10 cellular contexts compared by ENCODE assay signal in genomic region chr6:144341831-144342527, GRCh38. TPM values are rescaled to one million over a fixed set of nuclear protein-coding genes. Genes with fewer than 3 reads are reported as not detected.
DNase-seq lines count a peak whose midpoint lies in the region; ATAC-seq, FAIRE-seq and TF ChIP-seq lines count a peak whose summit lies in the region.
"Had no signal": no experiment of that assay in that cellular context is flagged by ENCODE, and none has a peak within 500 bp of the region (broad histone marks: within the 10 kb centered on the region; RNA-seq: fewer than 3 reads in every experiment).

No MANE protein-coding gene starts in this region.

- POLR2A ChIA-PET in CD4-positive, alpha-beta memory T cell (lab: Charles Lee; ENCODE audit: partially characterized antibody) = interaction anchor here (0.7 to 5.7 kb wide), 5 partner anchors 7 to 140 kb away, joined by 3 to 49 read pairs (median 4); no protein-coding TSS in a partner anchor
- POLR2A ChIA-PET in OCI-LY7 (lab: Charles Lee) = interaction anchor here (0.7 to 1.0 kb wide), 3 partner anchors 12 to 127 kb away, joined by 3 to 5 read pairs (median 3); no protein-coding TSS in a partner anchor
- POLR2A ChIA-PET in HepG2 (lab: Yijun Ruan, JAX) = no interaction called here

- no peak for FAIRE-seq in HepG2 (lab: Jason Lieb, UNC)

- H3K27ac ChIP-seq in CD4-positive, alpha-beta memory T cell (ENCODE audit: low read depth, low read length) = no peak overlapping the region
- H3K27ac ChIP-seq in OCI-LY7 (ENCODE audit: low read depth, low read length, poor library complexity, severe bottlenecking) = peak overlapping the region; percentile 18
- peak overlapping the region; percentile 56 for H3K27ac ChIP-seq in HepG2 (ENCODE audit: extremely low read length, insufficient read depth, low read length)

- ATAC-seq in GM21825 (IDR thresholded peaks at IDR 0.05; ENCODE audit: unreplicated experiment) (peak; percentile 29), HepG2 (no peak), GM19324 (IDR thresholded peaks at IDR 0.05; ENCODE audit: low FRiP score, unreplicated experiment) (no peak)

- TF ChIP-seq CTCF in OCI-LY7 (conservative IDR thresholded peaks at IDR 0.05; ENCODE audit: low read length) (no peak), HepG2 (CRISPR knock-in tag; IDR thresholded peaks at IDR 0.05) (no peak)

- no peak overlapping the region for H3K4me3 ChIP-seq in CD4-positive, alpha-beta memory T cell (ENCODE audit: low read length in 2 of 2)
- H3K4me3 ChIP-seq in OCI-LY7 (ENCODE audit: low read depth, low read length, poor library complexity, severe bottlenecking) = no peak overlapping the region
- no peak overlapping the region for H3K4me3 ChIP-seq in HepG2 (replicated peaks in 1 of 3; ENCODE audit: insufficient read depth in 1 of 3, low read depth in 2 of 3, low read length in 3 of 3)

- H3K27me3 Mint-ChIP-seq in CD4-positive, alpha-beta memory T cell = no peaks in the 10 kb centered on the region

- H3K36me3 ChIP-seq in CD4-positive, alpha-beta memory T cell (ENCODE audit: insufficient read depth, low read length) = no peaks in the 10 kb centered on the region
- H3K36me3 ChIP-seq in OCI-LY7 (ENCODE audit: insufficient read depth, low read length) (no peaks in the 10 kb centered on the region), HepG2 (replicated peaks in 1 of 2; ENCODE audit: control insufficient read depth in 1 of 2, insufficient read depth in 2 of 2, low read length in 2 of 2) (peaks cover 0 to 4% of the 10 kb centered on the region in 2 experiments; a peak in 1 of 5 replicates)

- no peak for TF ChIP-seq RAD21 in HepG2 (CRISPR knock-in tag; IDR thresholded peaks at IDR 0.05)

- intact Hi-C loops in CD4-positive, alpha-beta memory T cell (cut with micrococcal nuclease) = no loop called here
- intact Hi-C loops in OCI-LY7 (cut with micrococcal nuclease; ENCODE audit: unreplicated experiment) = loop anchor here (5.0 to 10.0 kb wide), 3 partner anchors 125 to 887 kb away; partner anchors contain the start of genes ADAT2, PEX3 and SF3B5
- intact Hi-C loops in HepG2 (cut with micrococcal nuclease; ENCODE audit: unreplicated experiment) = loop anchor here (2.0 kb wide), 1 partner anchor 55 kb away; no protein-coding TSS in a partner anchor

- peak overlapping the region; percentile 55 for H3K4me2 ChIP-seq in OCI-LY7 (ENCODE audit: low read length)
- peak overlapping the region; percentile 61 for H3K4me2 ChIP-seq in HepG2 (ENCODE audit: low read depth, low read length)

- no peaks in the 10 kb centered on the region for H3K79me2 ChIP-seq in OCI-LY7 (ENCODE audit: insufficient read depth, low read depth, low read length)
- peaks cover 86% of the 10 kb centered on the region for H3K79me2 ChIP-seq in HepG2 (ENCODE audit: insufficient read depth, low read length)

- peaks cover 52% of the 10 kb centered on the region for H3K4me1 ChIP-seq in CD4-positive, alpha-beta memory T cell (ENCODE audit: insufficient read depth, low read length)
- H3K4me1 ChIP-seq in OCI-LY7 (ENCODE audit: insufficient read depth, low read length, poor library complexity, severe bottlenecking) (peaks cover 47% of the 10 kb centered on the region), HepG2 (ENCODE audit: insufficient read depth, low read length) (peaks cover 96% of the 10 kb centered on the region)

- BruUV-seq in OCI-LY7 (replicated peaks; lab: Mats Ljungman, UMichigan) = no TSS peak
- BruUV-seq in HepG2 (replicated peaks; lab: Mats Ljungman, UMichigan) = no TSS peak

- TF ChIP-seq EP300 in HepG2 (IDR thresholded peaks at IDR 0.05; ENCODE audit: low read depth in 2 of 2, low read length in 2 of 2) (peak in 1 of 2 experiments; percentile 65; a peak in 2 of 4 replicates), HepG2 (CRISPR knock-in tag; IDR thresholded peaks at IDR 0.05; ENCODE audit: borderline replicate concordance) (peak; percentile 59; the same call in 1 of the 2 replicates)

- H2AFZ ChIP-seq in OCI-LY7 (ENCODE audit: low read length) = peak overlapping the region; percentile 15; the same call in 1 of the 2 replicates
- no peak overlapping the region for H2AFZ ChIP-seq in HepG2 (ENCODE audit: low read length)

- no peaks in the 10 kb centered on the region for H3K27me3 ChIP-seq in CD4-positive, alpha-beta memory T cell (ENCODE audit: insufficient read depth, low read length)
- H3K27me3 ChIP-seq in HepG2 (ENCODE audit: control insufficient read depth in 1 of 2, insufficient read depth in 2 of 2, low read length in 2 of 2) = no peaks in the 10 kb centered on the region

- in situ Hi-C loops in HepG2 (cut with HindIII; ENCODE audit: extremely low pct_ligation_motif_present, low pct_unique_long_range_greater_than_20kb) = no loop called here

- H3K27ac Mint-ChIP-seq in CD4-positive, alpha-beta memory T cell = peak overlapping the region in 5 of 7 donors; percentile 85 to 97 (median 96)

- peaks cover 41 to 80% (median 59%) of the 10 kb centered on the region in 4 donors for H3K4me1 Mint-ChIP-seq in CD4-positive, alpha-beta memory T cell

- peaks cover 0 to 9% of the 10 kb centered on the region in 2 donors for H3K36me3 Mint-ChIP-seq in CD4-positive, alpha-beta memory T cell

- no peaks in the 10 kb centered on the region for H3K9me3 Mint-ChIP-seq in CD4-positive, alpha-beta memory T cell
- H3K9me3 Mint-ChIP-seq: mesothelial cell of epicardium had no signal

- DNase-seq in CD4-positive, alpha-beta memory T cell = no peak
- DNase-seq in OCI-LY7 (ENCODE audit: low spot score) = no peak
- DNase-seq in HepG2 (ENCODE audit: low spot score) = peak; percentile 63
- no peak for DNase-seq in HK-2 (ENCODE audit: unreplicated experiment)
- DNase-seq in NCI-H2196 treated with DMSO at 0.1 percent for 48 hours (lab: John Stamatoyannopoulos, UW; ENCODE audit: unreplicated experiment) = no peak
- DNase-seq in NCI-H345 (lab: John Stamatoyannopoulos, UW) = no peak
- DNase-seq: NCI-H526 had no signal

- no peaks in the 10 kb centered on the region for H3K9me2 ChIP-seq in OCI-LY7 (ENCODE audit: insufficient read depth, low read length)

- H3K4me3 Mint-ChIP-seq in CD4-positive, alpha-beta memory T cell = peak overlapping the region in 3 of 8 donors; percentile 7 to 26 (median 20)
- H3K4me3 Mint-ChIP-seq: mesothelial cell of epicardium had no signal

- no peak for TF ChIP-seq POLR2A in HepG2 (IDR thresholded peaks at IDR 0.05; ENCODE audit: insufficient read depth in 1 of 2, low read depth in 2 of 2, low read length in 2 of 2)

- H3K9me3 ChIP-seq in CD4-positive, alpha-beta memory T cell (ENCODE audit: control insufficient read depth in 1 of 2, low read length in 2 of 2) = no peaks in the 10 kb centered on the region
- H3K9me3 ChIP-seq in OCI-LY7 (ENCODE audit: low read length) (no peaks in the 10 kb centered on the region), HepG2 (ENCODE audit: low read length) (no peaks in the 10 kb centered on the region)

- H3K9ac ChIP-seq in HepG2 (ENCODE audit: insufficient read depth, low read depth, low read length) = no peak overlapping the region

- H4K20me1 ChIP-seq in OCI-LY7 (ENCODE audit: insufficient read depth, low read length) = no peaks in the 10 kb centered on the region
- H4K20me1 ChIP-seq in HepG2 (ENCODE audit: insufficient read depth, low read length) = no peaks in the 10 kb centered on the region

- WGBS in HepG2 (ENCODE audit: low lambda C conversion rate) = 67% methylated on average over 5 of the region's 5 CpGs

- CTCF ChIA-PET in CD4-positive, alpha-beta memory T cell (lab: Charles Lee; ENCODE audit: partially characterized antibody) = interaction anchor here (1.0 to 1.8 kb wide), 2 partner anchors 9 to 401 kb away, joined by 3 to 4 read pairs; no protein-coding TSS in a partner anchor
- CTCF ChIA-PET in OCI-LY7 (lab: Charles Lee; ENCODE audit: unreplicated experiment) (no interaction called here), HepG2 (lab: Yijun Ruan, JAX; ENCODE audit: low intra/inter-chr PET ratio, low total read pairs) (no interaction called here)

TF ChIP-seq in HepG2, 621 proteins besides CTCF, POLR2A, EP300 and RAD21 (continues in another document):
- TF ChIP-seq TGIF2 (CRISPR knock-in tag; IDR thresholded peaks at IDR 0.05) = no peak
- peak; percentile 11; the same call in 1 of the 2 replicates for TF ChIP-seq ZMYM3 (CRISPR knock-in tag; IDR thresholded peaks at IDR 0.05)
- no peak for TF ChIP-seq ATF3 (CRISPR knock-in tag; IDR thresholded peaks at IDR 0.05)

RNA-seq across cellular contexts. Expression of gene UTRN, which starts 56.8 kb away (rescaled TPM):
- 100 to 1,000 TPM; 219 to 227 TPM for total RNA-seq in CD4-positive, alpha-beta memory T cell
- 10 to 100 TPM; 18.8 to 99.0 TPM for polyA plus RNA-seq in CD4-positive, alpha-beta memory T cell
- 16.1 and 17.5 TPM in 2 replicates for total RNA-seq in OCI-LY7 (2014; rRNA removed; shearing (Covaris generic))
- 18.1 and 24.8 TPM in 2 replicates for total RNA-seq in OCI-LY7 (2022)
- total RNA-seq in HepG2 (2016; rRNA removed; fragmentation: Illumina TruSeq; extraction: Trizol) = 85.4 and 102 TPM in 2 replicates
- 31.3 and 33.8 TPM in 2 replicates for total RNA-seq in HepG2 (2016; cell fraction: cytosol; rRNA removed; fragmentation: Illumina TruSeq; extraction: Trizol; ENCODE audit: low read depth)
- total RNA-seq in HepG2 (2016; cell fraction: insoluble cytoplasmic fraction; rRNA removed; fragmentation: Illumina TruSeq; extraction: Trizol) = 82.8 and 99.8 TPM in 2 replicates
- total RNA-seq in HepG2 (2016; cell fraction: membrane; rRNA removed; fragmentation: Illumina TruSeq; extraction: Trizol) = 24.5 and 25.3 TPM in 2 replicates
- total RNA-seq in HepG2 (2016; cell fraction: nucleus; rRNA removed; fragmentation: Illumina TruSeq; extraction: Trizol) = 238 and 263 TPM in 2 replicates
- polyA plus RNA-seq in HepG2 (2011; rRNA removed) = 116 and 119 TPM in 2 replicates
- polyA plus RNA-seq in HepG2 (2011; cell fraction: cytosol; rRNA removed) = 80.3 and 114 TPM in 2 replicates
- polyA plus RNA-seq in HepG2 (2011; cell fraction: nucleus; rRNA removed) = 157 and 177 TPM in 2 replicates
- 163 and 168 TPM in 2 replicates for polyA plus RNA-seq in HepG2 (2012)
- polyA plus RNA-seq in HepG2 (2016; cell fraction: cytosol; fragmentation: Illumina TruSeq; extraction: Trizol; ENCODE audit: low read depth) = 1.2 and 1.7 TPM in 2 replicates
- polyA plus RNA-seq in HepG2 (2016; cell fraction: insoluble cytoplasmic fraction; fragmentation: Illumina TruSeq; extraction: Trizol; ENCODE audit: low read depth) = 32.6 and 33.9 TPM in 2 replicates
- polyA plus RNA-seq in HepG2 (2016; cell fraction: membrane; fragmentation: Illumina TruSeq; extraction: Trizol; ENCODE audit: low read depth) = 2.6 and 3.8 TPM in 2 replicates
- 41.1 and 45.1 TPM in 2 replicates for polyA plus RNA-seq in HepG2 (2016; cell fraction: nucleus; fragmentation: Illumina TruSeq; extraction: Trizol; ENCODE audit: insufficient read depth, low read depth)
- polyA minus RNA-seq in HepG2 (2011; rRNA and poly(A)+ RNA removed; ENCODE audit: low replicate concordance) = 15.6 and 209 TPM in 2 replicates
- 248 and 267 TPM in 2 replicates for polyA minus RNA-seq in HepG2 (2011; cell fraction: cytosol; rRNA and poly(A)+ RNA removed)
- polyA minus RNA-seq in HepG2 (2011; cell fraction: nucleus; rRNA and poly(A)+ RNA removed) = 1,476 and 1,554 TPM in 2 replicates
